Comparison of ENCODE assay signal across 1 cellular context in genomic region chr16:21277927-21278706, GRCh38.
A peak's percentile ranks its signal among the peaks of the same experiment; 100 is the strongest.
TF ChIP-seq lines count a peak whose summit lies in the region.

TSS of gene CRYM (minus strand) at chr16:21278290. CDS start at chr16:21278251, 39 bp downstream.

TF ChIP-seq in HepG2, 621 proteins besides CTCF, POLR2A, EP300 and RAD21 (continued from another document and continues in another):
- TF ChIP-seq PRDM10 (CRISPR knock-in tag; IDR thresholded peaks at IDR 0.05; ENCODE audit: low read depth) (peak; percentile 63; the same call in 1 of the 2 replicates), MXD1 (CRISPR knock-in tag; IDR thresholded peaks at IDR 0.05) (0 out of 2 replicates have a peak, but pooled peaks have one; percentile 46), ZNF33B (CRISPR knock-in tag; IDR thresholded peaks at IDR 0.05) (0 out of 2 replicates have a peak, but pooled peaks have one; percentile 25), PATZ1 (CRISPR knock-in tag; IDR thresholded peaks at IDR 0.05) (peak; percentile 92), ZNF3 (CRISPR knock-in tag; IDR thresholded peaks at IDR 0.05) (no peak; the same call in 1 of the 2 replicates), ZNF713 (CRISPR knock-in tag; IDR thresholded peaks at IDR 0.05) (0 out of 2 replicates have a peak, but pooled peaks have one; percentile 93), AGO1 (IDR thresholded peaks at IDR 0.05; ENCODE audit: low read depth, low read length, poor library complexity, severe bottlenecking) (peak; percentile 40), SNAPC2 (CRISPR knock-in tag; IDR thresholded peaks at IDR 0.05) (no peak), NRL (CRISPR knock-in tag; IDR thresholded peaks at IDR 0.05; ENCODE audit: borderline replicate concordance) (peak; percentile 86), E2F1 (CRISPR knock-in tag; IDR thresholded peaks at IDR 0.05) (no peak), SIN3B (IDR thresholded peaks at IDR 0.05; ENCODE audit: low read length) (no peak), CHD2 (IDR thresholded peaks at IDR 0.05; ENCODE audit: low read depth, low read length) (0 out of 2 replicates have a peak, but pooled peaks have one; percentile 45), THAP11 (CRISPR knock-in tag; IDR thresholded peaks at IDR 0.05) (peak; percentile 62), IKZF1 (IDR thresholded peaks at IDR 0.05) (no peak), ZNF317 (CRISPR knock-in tag; IDR thresholded peaks at IDR 0.05) (no peak), ESRRA (CRISPR knock-in tag; IDR thresholded peaks at IDR 0.05; ENCODE audit: low read depth) (peak; percentile 87; the same call in 1 of the 2 replicates), MYC (CRISPR knock-in tag; IDR thresholded peaks at IDR 0.05; ENCODE audit: borderline replicate concordance) (peak; percentile 85), HBP1 (CRISPR knock-in tag; IDR thresholded peaks at IDR 0.05; ENCODE audit: low read depth) (peak; percentile 76), RARA (CRISPR knock-in tag; IDR thresholded peaks at IDR 0.05) (peak; percentile 66), POGZ (CRISPR knock-in tag; IDR thresholded peaks at IDR 0.05) (peak; percentile 65; the same call in 1 of the 2 replicates), ZNF580 (CRISPR knock-in tag; IDR thresholded peaks at IDR 0.05; ENCODE audit: borderline replicate concordance, low read depth) (peak; percentile 79; the same call in 1 of the 2 replicates), ZNF512B (CRISPR knock-in tag; IDR thresholded peaks at IDR 0.05; ENCODE audit: borderline replicate concordance) (peak; percentile 94; the same call in 1 of the 2 replicates), ZGPAT (CRISPR knock-in tag; IDR thresholded peaks at IDR 0.05) (peak; percentile 85; the same call in 1 of the 2 replicates), ZNF691 (CRISPR knock-in tag; IDR thresholded peaks at IDR 0.05; ENCODE audit: borderline replicate concordance, low read depth) (peak; percentile 83; the same call in 1 of the 2 replicates), THAP7 (CRISPR knock-in tag; IDR thresholded peaks at IDR 0.05) (no peak), KDM2A (CRISPR knock-in tag; IDR thresholded peaks at IDR 0.05; ENCODE audit: borderline replicate concordance, low read depth) (peak; percentile 97), ZNF740 (CRISPR knock-in tag; IDR thresholded peaks at IDR 0.05) (peak; percentile 60; the same call in 1 of the 2 replicates), DPF2 (CRISPR knock-in tag; IDR thresholded peaks at IDR 0.05; ENCODE audit: borderline replicate concordance, low read depth) (peak; percentile 44; the same call in 1 of the 2 replicates), SOX6 (IDR thresholded peaks at IDR 0.05) (no peak), SOX6 (CRISPR knock-in tag; IDR thresholded peaks at IDR 0.05) (peak; percentile 67; the same call in 1 of the 2 replicates), MTA3 (CRISPR knock-in tag; IDR thresholded peaks at IDR 0.05) (no peak), ETV6 (CRISPR knock-in tag; conservative IDR thresholded peaks at IDR 0.05) (peak; percentile 47), ZNF510 (CRISPR knock-in tag; IDR thresholded peaks at IDR 0.05; ENCODE audit: low read depth) (peak; percentile 80; the same call in 1 of the 2 replicates), BRF2 (CRISPR knock-in tag; IDR thresholded peaks at IDR 0.05) (no peak), HIVEP1 (CRISPR knock-in tag; IDR thresholded peaks at IDR 0.05) (peak; percentile 74; the same call in 1 of the 2 replicates), MATR3 (CRISPR knock-in tag; IDR thresholded peaks at IDR 0.05) (no peak), KDM5B (CRISPR knock-in tag; IDR thresholded peaks at IDR 0.05; ENCODE audit: borderline replicate concordance) (peak; percentile 77; the same call in 1 of the 2 replicates), ZNF225 (CRISPR knock-in tag; IDR thresholded peaks at IDR 0.05) (peak; percentile 86; the same call in 1 of the 2 replicates), ZMYM2 (CRISPR knock-in tag; IDR thresholded peaks at IDR 0.05) (peak; percentile 65; the same call in 1 of the 2 replicates)
